ENCODE assay signal across 9 cellular contexts in the genomic region with DNA sequence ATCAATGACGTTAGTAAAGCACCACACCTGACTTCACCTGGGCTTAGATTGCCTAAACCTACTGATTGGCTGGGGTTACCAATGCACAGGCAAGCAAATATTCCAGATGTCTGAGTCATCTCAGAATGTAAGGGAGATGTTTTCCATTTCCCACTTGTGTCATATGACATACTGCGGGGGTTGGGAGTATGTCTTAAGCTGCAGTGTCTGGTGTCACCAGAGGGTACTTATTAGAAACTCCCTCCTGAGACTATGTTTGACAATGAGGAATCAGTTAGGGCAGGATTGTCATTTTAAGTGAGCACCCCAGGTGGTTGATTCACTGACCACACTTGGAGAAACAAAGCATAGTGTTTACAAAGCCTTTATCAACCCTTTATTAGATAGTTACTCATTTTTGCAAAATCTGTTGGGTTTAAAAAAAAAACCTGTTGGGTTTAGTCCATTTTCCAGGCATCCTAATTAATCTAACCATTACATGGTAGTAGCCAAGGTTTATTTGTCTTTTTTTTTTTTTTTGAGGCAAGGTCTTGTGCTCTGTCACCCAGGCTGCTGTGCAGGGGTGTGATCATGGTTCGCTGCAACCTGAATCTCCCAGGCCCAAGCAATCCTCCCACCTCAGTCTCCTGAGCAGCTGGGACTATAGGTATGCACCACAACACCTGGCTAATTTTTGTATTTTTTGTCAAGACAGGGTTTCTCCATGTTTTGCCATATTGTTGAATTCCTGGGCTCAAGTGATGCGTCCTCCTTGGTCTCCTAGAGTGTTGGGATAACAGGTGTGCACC.
DNase-seq lines count a peak whose midpoint lies in the region; ATAC-seq and TF ChIP-seq lines count a peak whose summit lies in the region.
"Had no signal": no experiment of that assay in that cellular context is flagged by ENCODE, and none has a peak within 500 bp of the region (broad histone marks: within the 10 kb centered on the region; RNA-seq: fewer than 3 reads in every experiment).

No MANE protein-coding gene starts in this region.

- H3K9me3 ChIP-seq in mammary epithelial cell (replicated peaks; ENCODE audit: insufficient read depth, low read length) (no peaks in the 10 kb centered on the region), T-helper 17 cell (ENCODE audit: control insufficient read depth, low read length, poor library complexity, severe bottlenecking) (no peaks in the 10 kb centered on the region)
- H3K9me3 ChIP-seq: neutrophil had no signal

- peaks cover 2% of the 10 kb centered on the region for H3K36me3 ChIP-seq in mammary epithelial cell (ENCODE audit: insufficient read depth, low read length)
- H3K36me3 ChIP-seq: neutrophil had no signal

- intact Hi-C loops in mammary epithelial cell (cut with micrococcal nuclease): loop anchor here (1.0 to 10.0 kb wide), 4 partner anchors 12 to 141 kb away; no protein-coding TSS in a partner anchor

- no peak overlapping the region for H3K9ac ChIP-seq in mammary epithelial cell (ENCODE audit: insufficient read depth, low read length)

- H3K36me3 Mint-ChIP-seq in nephron (ENCODE audit: low read depth) (peaks cover 30% of the 10 kb centered on the region), T-helper 17 cell (ENCODE audit: low read depth) (peaks cover 12% of the 10 kb centered on the region)

- CTCF ChIA-PET in mammary epithelial cell (lab: Charles Lee; ENCODE audit: low non-redundant PET): no interaction called here

- no peak for ATAC-seq in GM19397 (IDR thresholded peaks at IDR 0.05; ENCODE audit: unreplicated experiment)
- ATAC-seq in T-helper 17 cell: no peak

- H3K27me3 Mint-ChIP-seq in nephron (ENCODE audit: low read depth): no peaks in the 10 kb centered on the region
- H3K27me3 Mint-ChIP-seq in T-helper 17 cell: no peaks in the 10 kb centered on the region

- no peaks in the 10 kb centered on the region for H3K27me3 ChIP-seq in mammary epithelial cell (ENCODE audit: insufficient read depth, low read length)
- H3K27me3 ChIP-seq: neutrophil had no signal

- TSS peak; percentile 14 for BruUV-seq in mammary epithelial cell (replicated peaks; lab: Mats Ljungman, UMichigan)

- peaks cover 63% of the 10 kb centered on the region for H3K4me1 ChIP-seq in mammary epithelial cell (ENCODE audit: insufficient read depth, low read length)

- H4K20me1 ChIP-seq in mammary epithelial cell (ENCODE audit: insufficient read depth, low read length): no peaks in the 10 kb centered on the region

- peaks cover 47% of the 10 kb centered on the region for H3K4me1 Mint-ChIP-seq in nephron
- peaks cover 28% of the 10 kb centered on the region for H3K4me1 Mint-ChIP-seq in T-helper 17 cell

- H3K27ac ChIP-seq in mammary epithelial cell (ENCODE audit: insufficient read depth, low read depth, low read length): peak overlapping the region; percentile 96
- H3K27ac ChIP-seq: neutrophil had no signal

- no peaks in the 10 kb centered on the region for H3K9me3 Mint-ChIP-seq in nephron

- no peak overlapping the region for H3K4me3 Mint-ChIP-seq in nephron
- H3K4me3 Mint-ChIP-seq in T-helper 17 cell: no peak overlapping the region

- dilution Hi-C loops in mammary epithelial cell (cut with HindIII; ENCODE audit: low sequenced_read_pairs): no loop called here

- peak overlapping the region; percentile 54 for H3K4me2 ChIP-seq in mammary epithelial cell (ENCODE audit: insufficient read depth, low read depth, low read length)

- 49% methylated on average over 4 of the region's 4 CpGs for WGBS in mammary epithelial cell (ENCODE audit: low coverage, missing lambda C conversion rate)

- peaks cover 90% of the 10 kb centered on the region for H3K79me2 ChIP-seq in mammary epithelial cell (ENCODE audit: insufficient read depth, low read length)

- in situ Hi-C loops in mammary epithelial cell (cut with MboI; ENCODE audit: low sequenced_read_pairs in 2 of 2): no loop called here

- H3K27ac Mint-ChIP-seq in nephron: peak overlapping the region in 2 of 3 experiments; percentile 63 to 86
- no peak overlapping the region for H3K27ac Mint-ChIP-seq in T-helper 17 cell

- H3K4me3 ChIP-seq in mammary epithelial cell (replicated peaks in 1 of 3; ENCODE audit: insufficient read depth in 1 of 3, low read depth in 2 of 3, low read length in 3 of 3): no peak overlapping the region

- TF ChIP-seq CTCF in mammary epithelial cell (conservative IDR thresholded peaks at IDR 0.05 in 1 of 2, IDR thresholded peaks at IDR 0.05 in 1 of 2; ENCODE audit: extremely low read depth in 1 of 2, insufficient read depth in 1 of 2, low read depth in 1 of 2, low read length in 2 of 2) (peak; percentile 1 to 21), nephron (IDR thresholded peaks at IDR 0.05; ENCODE audit: unreplicated experiment in 3 of 3) (no peak)

- H2AFZ ChIP-seq in mammary epithelial cell (ENCODE audit: low read depth, low read length): no peak overlapping the region

- DNase-seq in NCI-H2081 (lab: John Stamatoyannopoulos, UW): peak; percentile 11 to 62
- no peak for DNase-seq in NCI-H2081 treated with DMSO at 0.1 percent for 48 hours (lab: John Stamatoyannopoulos, UW)
- peak; percentile 88 for DNase-seq in NCI-H146 treated with DMSO at 0.1 percent for 48 hours (lab: John Stamatoyannopoulos, UW; ENCODE audit: unreplicated experiment)
- peak; percentile 97 for DNase-seq in mammary epithelial cell
- no peak for DNase-seq in GOT3 (lab: John Stamatoyannopoulos, UW)
- DNase-seq in T-helper 17 cell: no peak

Comparison
In these comparisons a context has a peak if more than half of its experiments do, and no peak if none do; other contexts are left out.
1. DNase-seq: peak in NCI-H2081 (2 of 2), NCI-H146 treated with DMSO at 0.1 percent for 48 hours (single experiment) and mammary epithelial cell (single experiment); none in NCI-H2081 treated with DMSO at 0.1 percent for 48 hours (single experiment), GOT3 (single experiment) and T-helper 17 cell (0 of 3).
2. CTCF ChIP-seq: peak in mammary epithelial cell (2 of 2); none in nephron (0 of 3).